ENCODE assay signal across 1 cellular context in the genomic region with DNA sequence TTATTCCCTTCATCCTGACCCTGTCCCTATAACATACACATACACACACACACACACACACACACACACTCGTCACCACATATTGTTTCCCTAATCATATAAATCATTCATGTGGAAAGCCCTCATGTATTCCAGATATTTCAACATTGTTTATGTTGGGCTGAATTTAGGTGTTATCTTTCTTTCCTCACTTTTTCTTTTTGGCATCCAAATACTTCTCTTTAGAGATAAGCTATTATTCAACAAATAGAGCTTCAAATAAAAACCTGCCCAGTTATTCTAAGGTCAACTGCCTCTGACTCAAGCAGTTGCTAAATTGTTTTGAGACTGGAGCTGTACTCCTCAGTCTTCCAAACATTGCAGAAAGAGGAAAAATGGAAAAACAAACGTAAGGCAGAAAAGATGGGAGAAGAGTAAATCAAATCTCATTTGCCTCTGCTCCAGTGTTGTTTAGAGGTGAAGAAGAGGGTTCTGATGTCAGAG.
TF ChIP-seq lines count a peak whose summit lies in the region.

No MANE protein-coding gene starts in this region.

TF ChIP-seq in HEK293, 187 proteins besides CTCF, POLR2A, EP300 and RAD21 (continued from another document and continues in another):
- TF ChIP-seq, protein P1, sequence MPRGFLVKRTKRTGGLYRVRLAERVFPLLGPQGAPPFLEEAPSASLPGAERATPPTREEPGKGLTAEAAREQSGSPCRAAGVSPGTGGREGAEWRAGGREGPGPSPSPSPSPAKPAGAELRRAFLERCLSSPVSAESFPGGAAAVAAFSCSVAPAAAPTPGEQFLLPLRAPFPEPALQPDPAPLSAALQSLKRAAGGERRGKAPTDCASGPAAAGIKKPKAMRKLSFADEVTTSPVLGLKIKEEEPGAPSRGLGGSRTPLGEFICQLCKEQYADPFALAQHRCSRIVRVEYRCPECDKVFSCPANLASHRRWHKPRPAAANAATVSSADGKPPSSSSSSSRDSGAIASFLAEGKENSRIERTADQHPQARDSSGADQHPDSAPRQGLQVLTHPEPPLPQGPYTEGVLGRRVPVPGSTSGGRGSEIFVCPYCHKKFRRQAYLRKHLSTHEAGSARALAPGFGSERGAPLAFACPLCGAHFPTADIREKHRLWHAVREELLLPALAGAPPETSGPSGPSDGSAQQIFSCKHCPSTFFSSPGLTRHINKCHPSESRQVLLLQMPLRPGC (tag by site-specific recombination; IDR thresholded peaks at IDR 0.05): peak; percentile 86; the same call in 1 of the 2 replicates
- TF ChIP-seq, protein P2, sequence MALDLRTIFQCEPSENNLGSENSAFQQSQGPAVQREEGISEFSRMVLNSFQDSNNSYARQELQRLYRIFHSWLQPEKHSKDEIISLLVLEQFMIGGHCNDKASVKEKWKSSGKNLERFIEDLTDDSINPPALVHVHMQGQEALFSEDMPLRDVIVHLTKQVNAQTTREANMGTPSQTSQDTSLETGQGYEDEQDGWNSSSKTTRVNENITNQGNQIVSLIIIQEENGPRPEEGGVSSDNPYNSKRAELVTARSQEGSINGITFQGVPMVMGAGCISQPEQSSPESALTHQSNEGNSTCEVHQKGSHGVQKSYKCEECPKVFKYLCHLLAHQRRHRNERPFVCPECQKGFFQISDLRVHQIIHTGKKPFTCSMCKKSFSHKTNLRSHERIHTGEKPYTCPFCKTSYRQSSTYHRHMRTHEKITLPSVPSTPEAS (tag by site-specific recombination; IDR thresholded peaks at IDR 0.05): peak; percentile 94
- TF ChIP-seq, protein P3, sequence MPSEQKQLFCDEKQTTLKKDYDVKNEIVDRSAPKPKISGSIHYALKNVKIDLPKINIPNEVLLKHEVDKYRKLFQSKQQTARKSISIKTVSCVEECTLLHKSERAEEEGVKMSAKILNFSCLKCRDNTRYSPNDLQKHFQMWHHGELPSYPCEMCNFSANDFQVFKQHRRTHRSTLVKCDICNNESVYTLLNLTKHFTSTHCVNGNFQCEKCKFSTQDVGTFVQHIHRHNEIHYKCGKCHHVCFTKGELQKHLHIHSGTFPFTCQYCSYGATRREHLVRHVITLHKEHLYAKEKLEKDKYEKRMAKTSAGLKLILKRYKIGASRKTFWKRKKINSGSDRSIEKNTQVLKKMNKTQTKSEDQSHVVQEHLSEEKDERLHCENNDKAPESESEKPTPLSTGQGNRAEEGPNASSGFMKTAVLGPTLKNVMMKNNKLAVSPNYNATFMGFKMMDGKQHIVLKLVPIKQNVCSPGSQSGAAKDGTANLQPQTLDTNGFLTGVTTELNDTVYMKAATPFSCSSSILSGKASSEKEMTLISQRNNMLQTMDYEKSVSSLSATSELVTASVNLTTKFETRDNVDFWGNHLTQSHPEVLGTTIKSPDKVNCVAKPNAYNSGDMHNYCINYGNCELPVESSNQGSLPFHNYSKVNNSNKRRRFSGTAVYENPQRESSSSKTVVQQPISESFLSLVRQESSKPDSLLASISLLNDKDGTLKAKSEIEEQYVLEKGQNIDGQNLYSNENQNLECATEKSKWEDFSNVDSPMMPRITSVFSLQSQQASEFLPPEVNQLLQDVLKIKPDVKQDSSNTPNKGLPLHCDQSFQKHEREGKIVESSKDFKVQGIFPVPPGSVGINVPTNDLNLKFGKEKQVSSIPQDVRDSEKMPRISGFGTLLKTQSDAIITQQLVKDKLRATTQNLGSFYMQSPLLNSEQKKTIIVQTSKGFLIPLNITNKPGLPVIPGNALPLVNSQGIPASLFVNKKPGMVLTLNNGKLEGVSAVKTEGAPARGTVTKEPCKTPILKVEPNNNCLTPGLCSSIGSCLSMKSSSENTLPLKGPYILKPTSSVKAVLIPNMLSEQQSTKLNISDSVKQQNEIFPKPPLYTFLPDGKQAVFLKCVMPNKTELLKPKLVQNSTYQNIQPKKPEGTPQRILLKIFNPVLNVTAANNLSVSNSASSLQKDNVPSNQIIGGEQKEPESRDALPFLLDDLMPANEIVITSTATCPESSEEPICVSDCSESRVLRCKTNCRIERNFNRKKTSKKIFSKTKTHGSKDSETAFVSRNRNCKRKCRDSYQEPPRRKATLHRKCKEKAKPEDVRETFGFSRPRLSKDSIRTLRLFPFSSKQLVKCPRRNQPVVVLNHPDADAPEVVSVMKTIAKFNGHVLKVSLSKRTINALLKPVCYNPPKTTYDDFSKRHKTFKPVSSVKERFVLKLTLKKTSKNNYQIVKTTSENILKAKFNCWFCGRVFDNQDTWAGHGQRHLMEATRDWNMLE (tag by site-specific recombination; conservative IDR thresholded peaks at IDR 0.05; ENCODE audit: low read depth): 0 out of 2 replicates have a peak, but pooled peaks have one; percentile 15
- TF ChIP-seq, protein P4, sequence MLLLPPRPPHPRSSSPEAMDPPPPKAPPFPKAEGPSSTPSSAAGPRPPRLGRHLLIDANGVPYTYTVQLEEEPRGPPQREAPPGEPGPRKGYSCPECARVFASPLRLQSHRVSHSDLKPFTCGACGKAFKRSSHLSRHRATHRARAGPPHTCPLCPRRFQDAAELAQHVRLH (tag by site-specific recombination; IDR thresholded peaks at IDR 0.05): peak; percentile 75
- TF ChIP-seq, protein P5, sequence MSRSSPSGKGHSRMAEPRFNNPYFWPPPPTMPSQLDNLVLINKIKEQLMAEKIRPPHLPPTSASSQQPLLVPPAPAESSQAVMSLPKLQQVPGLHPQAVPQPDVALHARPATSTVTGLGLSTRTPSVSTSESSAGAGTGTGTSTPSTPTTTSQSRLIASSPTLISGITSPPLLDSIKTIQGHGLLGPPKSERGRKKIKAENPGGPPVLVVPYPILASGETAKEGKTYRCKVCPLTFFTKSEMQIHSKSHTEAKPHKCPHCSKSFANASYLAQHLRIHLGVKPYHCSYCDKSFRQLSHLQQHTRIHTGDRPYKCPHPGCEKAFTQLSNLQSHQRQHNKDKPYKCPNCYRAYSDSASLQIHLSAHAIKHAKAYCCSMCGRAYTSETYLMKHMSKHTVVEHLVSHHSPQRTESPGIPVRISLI (tag by site-specific recombination; IDR thresholded peaks at IDR 0.05): peak; percentile 64; the same call in 1 of the 2 replicates
- TF ChIP-seq SP3 (tag by site-specific recombination; IDR thresholded peaks at IDR 0.05) (0 out of 2 replicates have a peak, but pooled peaks have one; percentile 21), ZNF426 (tag by site-specific recombination; IDR thresholded peaks at IDR 0.05) (no peak), FEZF1 (tag by site-specific recombination; IDR thresholded peaks at IDR 0.05) (peak; percentile 94), ZSCAN23 (tag by site-specific recombination; IDR thresholded peaks at IDR 0.05) (peak; percentile 88), ZNF112 (tag by site-specific recombination; IDR thresholded peaks at IDR 0.05) (0 out of 2 replicates have a peak, but pooled peaks have one; percentile 25), ZNF391 (tag by site-specific recombination; IDR thresholded peaks at IDR 0.05; ENCODE audit: borderline replicate concordance, low read depth) (peak; percentile 82; the same call in 1 of the 2 replicates), ZNF274 (IDR thresholded peaks at IDR 0.05; ENCODE audit: low read length) (no peak), ZNF274 (tag by site-specific recombination; IDR thresholded peaks at IDR 0.05; ENCODE audit: borderline replicate concordance) (no peak), OVOL3 (tag by site-specific recombination; IDR thresholded peaks at IDR 0.05) (peak; percentile 44; the same call in 1 of the 2 replicates), ZBTB20 (tag by site-specific recombination; IDR thresholded peaks at IDR 0.05) (0 out of 2 replicates have a peak, but pooled peaks have one; percentile 15), ZNF664 (tag by site-specific recombination; IDR thresholded peaks at IDR 0.05) (peak; percentile 49; the same call in 1 of the 2 replicates), KLF8 (tag by site-specific recombination; IDR thresholded peaks at IDR 0.05) (peak; percentile 95)
- TF ChIP-seq, protein P6, sequence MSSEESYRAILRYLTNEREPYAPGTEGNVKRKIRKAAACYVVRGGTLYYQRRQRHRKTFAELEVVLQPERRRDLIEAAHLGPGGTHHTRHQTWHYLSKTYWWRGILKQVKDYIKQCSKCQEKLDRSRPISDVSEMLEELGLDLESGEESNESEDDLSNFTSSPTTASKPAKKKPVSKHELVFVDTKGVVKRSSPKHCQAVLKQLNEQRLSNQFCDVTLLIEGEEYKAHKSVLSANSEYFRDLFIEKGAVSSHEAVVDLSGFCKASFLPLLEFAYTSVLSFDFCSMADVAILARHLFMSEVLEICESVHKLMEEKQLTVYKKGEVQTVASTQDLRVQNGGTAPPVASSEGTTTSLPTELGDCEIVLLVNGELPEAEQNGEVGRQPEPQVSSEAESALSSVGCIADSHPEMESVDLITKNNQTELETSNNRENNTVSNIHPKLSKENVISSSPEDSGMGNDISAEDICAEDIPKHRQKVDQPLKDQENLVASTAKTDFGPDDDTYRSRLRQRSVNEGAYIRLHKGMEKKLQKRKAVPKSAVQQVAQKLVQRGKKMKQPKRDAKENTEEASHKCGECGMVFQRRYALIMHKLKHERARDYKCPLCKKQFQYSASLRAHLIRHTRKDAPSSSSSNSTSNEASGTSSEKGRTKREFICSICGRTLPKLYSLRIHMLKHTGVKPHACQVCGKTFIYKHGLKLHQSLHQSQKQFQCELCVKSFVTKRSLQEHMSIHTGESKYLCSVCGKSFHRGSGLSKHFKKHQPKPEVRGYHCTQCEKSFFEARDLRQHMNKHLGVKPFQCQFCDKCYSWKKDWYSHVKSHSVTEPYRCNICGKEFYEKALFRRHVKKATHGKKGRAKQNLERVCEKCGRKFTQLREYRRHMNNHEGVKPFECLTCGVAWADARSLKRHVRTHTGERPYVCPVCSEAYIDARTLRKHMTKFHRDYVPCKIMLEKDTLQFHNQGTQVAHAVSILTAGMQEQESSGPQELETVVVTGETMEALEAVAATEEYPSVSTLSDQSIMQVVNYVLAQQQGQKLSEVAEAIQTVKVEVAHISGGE (tag by site-specific recombination; conservative IDR thresholded peaks at IDR 0.05; ENCODE audit: low read depth): 0 out of 2 replicates have a peak, but pooled peaks have one; percentile 7
- TF ChIP-seq, protein P7, sequence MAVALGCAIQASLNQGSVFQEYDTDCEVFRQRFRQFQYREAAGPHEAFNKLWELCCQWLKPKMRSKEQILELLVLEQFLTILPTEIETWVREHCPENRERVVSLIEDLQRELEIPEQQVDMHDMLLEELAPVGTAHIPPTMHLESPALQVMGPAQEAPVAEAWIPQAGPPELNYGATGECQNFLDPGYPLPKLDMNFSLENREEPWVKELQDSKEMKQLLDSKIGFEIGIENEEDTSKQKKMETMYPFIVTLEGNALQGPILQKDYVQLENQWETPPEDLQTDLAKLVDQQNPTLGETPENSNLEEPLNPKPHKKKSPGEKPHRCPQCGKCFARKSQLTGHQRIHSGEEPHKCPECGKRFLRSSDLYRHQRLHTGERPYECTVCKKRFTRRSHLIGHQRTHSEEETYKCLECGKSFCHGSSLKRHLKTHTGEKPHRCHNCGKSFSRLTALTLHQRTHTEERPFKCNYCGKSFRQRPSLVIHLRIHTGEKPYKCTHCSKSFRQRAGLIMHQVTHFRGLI (tag by site-specific recombination; IDR thresholded peaks at IDR 0.05): peak; percentile 94
- TF ChIP-seq, protein P8, sequence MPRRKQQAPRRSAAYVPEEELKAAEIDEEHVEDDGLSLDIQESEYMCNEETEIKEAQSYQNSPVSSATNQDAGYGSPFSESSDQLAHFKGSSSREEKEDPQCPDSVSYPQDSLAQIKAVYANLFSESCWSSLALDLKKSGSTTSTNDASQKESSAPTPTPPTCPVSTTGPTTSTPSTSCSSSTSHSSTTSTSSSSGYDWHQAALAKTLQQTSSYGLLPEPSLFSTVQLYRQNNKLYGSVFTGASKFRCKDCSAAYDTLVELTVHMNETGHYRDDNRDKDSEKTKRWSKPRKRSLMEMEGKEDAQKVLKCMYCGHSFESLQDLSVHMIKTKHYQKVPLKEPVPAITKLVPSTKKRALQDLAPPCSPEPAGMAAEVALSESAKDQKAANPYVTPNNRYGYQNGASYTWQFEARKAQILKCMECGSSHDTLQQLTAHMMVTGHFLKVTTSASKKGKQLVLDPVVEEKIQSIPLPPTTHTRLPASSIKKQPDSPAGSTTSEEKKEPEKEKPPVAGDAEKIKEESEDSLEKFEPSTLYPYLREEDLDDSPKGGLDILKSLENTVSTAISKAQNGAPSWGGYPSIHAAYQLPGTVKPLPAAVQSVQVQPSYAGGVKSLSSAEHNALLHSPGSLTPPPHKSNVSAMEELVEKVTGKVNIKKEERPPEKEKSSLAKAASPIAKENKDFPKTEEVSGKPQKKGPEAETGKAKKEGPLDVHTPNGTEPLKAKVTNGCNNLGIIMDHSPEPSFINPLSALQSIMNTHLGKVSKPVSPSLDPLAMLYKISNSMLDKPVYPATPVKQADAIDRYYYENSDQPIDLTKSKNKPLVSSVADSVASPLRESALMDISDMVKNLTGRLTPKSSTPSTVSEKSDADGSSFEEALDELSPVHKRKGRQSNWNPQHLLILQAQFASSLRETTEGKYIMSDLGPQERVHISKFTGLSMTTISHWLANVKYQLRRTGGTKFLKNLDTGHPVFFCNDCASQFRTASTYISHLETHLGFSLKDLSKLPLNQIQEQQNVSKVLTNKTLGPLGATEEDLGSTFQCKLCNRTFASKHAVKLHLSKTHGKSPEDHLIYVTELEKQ (tag by site-specific recombination; IDR thresholded peaks at IDR 0.05; ENCODE audit: borderline replicate concordance): peak; percentile 86
- TF ChIP-seq, protein P9, sequence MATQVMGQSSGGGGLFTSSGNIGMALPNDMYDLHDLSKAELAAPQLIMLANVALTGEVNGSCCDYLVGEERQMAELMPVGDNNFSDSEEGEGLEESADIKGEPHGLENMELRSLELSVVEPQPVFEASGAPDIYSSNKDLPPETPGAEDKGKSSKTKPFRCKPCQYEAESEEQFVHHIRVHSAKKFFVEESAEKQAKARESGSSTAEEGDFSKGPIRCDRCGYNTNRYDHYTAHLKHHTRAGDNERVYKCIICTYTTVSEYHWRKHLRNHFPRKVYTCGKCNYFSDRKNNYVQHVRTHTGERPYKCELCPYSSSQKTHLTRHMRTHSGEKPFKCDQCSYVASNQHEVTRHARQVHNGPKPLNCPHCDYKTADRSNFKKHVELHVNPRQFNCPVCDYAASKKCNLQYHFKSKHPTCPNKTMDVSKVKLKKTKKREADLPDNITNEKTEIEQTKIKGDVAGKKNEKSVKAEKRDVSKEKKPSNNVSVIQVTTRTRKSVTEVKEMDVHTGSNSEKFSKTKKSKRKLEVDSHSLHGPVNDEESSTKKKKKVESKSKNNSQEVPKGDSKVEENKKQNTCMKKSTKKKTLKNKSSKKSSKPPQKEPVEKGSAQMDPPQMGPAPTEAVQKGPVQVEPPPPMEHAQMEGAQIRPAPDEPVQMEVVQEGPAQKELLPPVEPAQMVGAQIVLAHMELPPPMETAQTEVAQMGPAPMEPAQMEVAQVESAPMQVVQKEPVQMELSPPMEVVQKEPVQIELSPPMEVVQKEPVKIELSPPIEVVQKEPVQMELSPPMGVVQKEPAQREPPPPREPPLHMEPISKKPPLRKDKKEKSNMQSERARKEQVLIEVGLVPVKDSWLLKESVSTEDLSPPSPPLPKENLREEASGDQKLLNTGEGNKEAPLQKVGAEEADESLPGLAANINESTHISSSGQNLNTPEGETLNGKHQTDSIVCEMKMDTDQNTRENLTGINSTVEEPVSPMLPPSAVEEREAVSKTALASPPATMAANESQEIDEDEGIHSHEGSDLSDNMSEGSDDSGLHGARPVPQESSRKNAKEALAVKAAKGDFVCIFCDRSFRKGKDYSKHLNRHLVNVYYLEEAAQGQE (tag by site-specific recombination; IDR thresholded peaks at IDR 0.05): peak; percentile 32; the same call in 1 of the 2 replicates
- TF ChIP-seq, protein P10, sequence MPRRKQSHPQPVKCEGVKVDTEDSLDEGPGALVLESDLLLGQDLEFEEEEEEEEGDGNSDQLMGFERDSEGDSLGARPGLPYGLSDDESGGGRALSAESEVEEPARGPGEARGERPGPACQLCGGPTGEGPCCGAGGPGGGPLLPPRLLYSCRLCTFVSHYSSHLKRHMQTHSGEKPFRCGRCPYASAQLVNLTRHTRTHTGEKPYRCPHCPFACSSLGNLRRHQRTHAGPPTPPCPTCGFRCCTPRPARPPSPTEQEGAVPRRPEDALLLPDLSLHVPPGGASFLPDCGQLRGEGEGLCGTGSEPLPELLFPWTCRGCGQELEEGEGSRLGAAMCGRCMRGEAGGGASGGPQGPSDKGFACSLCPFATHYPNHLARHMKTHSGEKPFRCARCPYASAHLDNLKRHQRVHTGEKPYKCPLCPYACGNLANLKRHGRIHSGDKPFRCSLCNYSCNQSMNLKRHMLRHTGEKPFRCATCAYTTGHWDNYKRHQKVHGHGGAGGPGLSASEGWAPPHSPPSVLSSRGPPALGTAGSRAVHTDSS (tag by site-specific recombination; IDR thresholded peaks at IDR 0.05): 0 out of 2 replicates have a peak, but pooled peaks have one; percentile 10
